ENCODE assay signal across 8 cellular contexts in genomic region chr9:32571969-32572899, GRCh38. TPM values are rescaled to one million over a fixed set of nuclear protein-coding genes. Genes with fewer than 3 reads are reported as not detected.
A peak's percentile ranks its signal among the peaks of the same experiment; 100 is the strongest.
DNase-seq lines count a peak whose midpoint lies in the region; ATAC-seq and TF ChIP-seq lines count a peak whose summit lies in the region.

No MANE protein-coding gene starts in this region.

- H3K4me3 Mint-ChIP-seq in MCF 10A (ENCODE audit: unreplicated experiment) (peak overlapping the region; percentile 93), immature natural killer cell (peak overlapping the region; percentile 98 to 100 (median 99))

- no peaks in the 10 kb centered on the region for H3K9me3 Mint-ChIP-seq in MCF 10A (ENCODE audit: unreplicated experiment)
- H3K9me3 Mint-ChIP-seq in immature natural killer cell: no peaks in the 10 kb centered on the region

- peak; percentile 64 for TF ChIP-seq CTCF in MCF 10A (IDR thresholded peaks at IDR 0.05; ENCODE audit: unreplicated experiment)

- peak; percentile 12 to 23 for DNase-seq in SHP77 (lab: John Stamatoyannopoulos, UW)
- no peak for DNase-seq in SHP77 treated with DMSO at 0.1 percent for 48 hours (lab: John Stamatoyannopoulos, UW)
- peak; percentile 61 for DNase-seq in NCI-H1436 (lab: John Stamatoyannopoulos, UW)
- DNase-seq in UCSD-AML1 (lab: John Stamatoyannopoulos, UW; ENCODE audit: unreplicated experiment): peak; percentile 52
- peak; percentile 84 for DNase-seq in MCF 10A (ENCODE audit: unreplicated experiment)
- peak; percentile 66 to 74 (median 70) for DNase-seq in immature natural killer cell
- peak; percentile 55 for DNase-seq in stimulated activated CD4-positive, alpha-beta T cell treated with anti-CD3 and anti-CD28 coated beads, Interleukin-12 subunit alpha, Interleukin-12 subunit beta, amount 100 ng/mL, for 4 hours

- H3K4me1 Mint-ChIP-seq in MCF 10A (ENCODE audit: insufficient read depth, unreplicated experiment) (peaks cover 13% of the 10 kb centered on the region), immature natural killer cell (peaks cover 27 to 48% of the 10 kb centered on the region in 2 donors)

- ATAC-seq in HG02840 (IDR thresholded peaks at IDR 0.05; ENCODE audit: low FRiP score, unreplicated experiment): peak; percentile 86

- BruUV-seq in MCF 10A (replicated peaks; lab: Mats Ljungman, UMichigan): TSS peak; percentile 61

- H3K27me3 Mint-ChIP-seq in MCF 10A (ENCODE audit: insufficient read depth, unreplicated experiment) (no peaks in the 10 kb centered on the region), immature natural killer cell (ENCODE audit: low read depth in 3 of 3) (peaks cover 5 to 9% (median 6%) of the 10 kb centered on the region in 3 donors)

- intact Hi-C loops in MCF 10A (cut with micrococcal nuclease): loop anchor here (1.0 to 5.0 kb wide), 4 partner anchors 20 to 194 kb away; partner anchors contain the start of genes RIGI, SMIM27 and TOPORS

- H3K36me3 Mint-ChIP-seq in MCF 10A (ENCODE audit: insufficient read depth, unreplicated experiment) (peaks cover 17% of the 10 kb centered on the region), immature natural killer cell (peaks cover 0 to 10% (median 8%) of the 10 kb centered on the region in 3 donors)

- peak overlapping the region; percentile 90 for H3K27ac Mint-ChIP-seq in MCF 10A (ENCODE audit: low read depth, unreplicated experiment)
- peak overlapping the region; percentile 92 to 99 (median 96) for H3K27ac Mint-ChIP-seq in immature natural killer cell

- CTCF ChIA-PET in MCF 10A (lab: Yijun Ruan, JAX): interaction anchor here (0.6 to 20.5 kb wide), 28 partner anchors 7 to 195 kb away, joined by 3 to 601 read pairs (median 4); partner anchors contain the start of genes ACO1 and RIGI

- POLR2A ChIA-PET in MCF 10A (lab: Yijun Ruan, JAX): interaction anchor here (0.8 to 4.0 kb wide), 14 partner anchors 17 to 588 kb away, joined by 3 to 61 read pairs (median 5); partner anchors contain the start of genes ACO1, DNAJA1, RIGI and SMIM27

RNA-seq across cellular contexts. Expression of gene NDUFB6, which starts 0.7 kb away (rescaled TPM):
- total RNA-seq in MCF 10A (2022): 56.1 and 59.6 TPM in 2 replicates
- 100 to 1,000 TPM in 1 of 3 donors, 10 to 100 TPM in 2; 80.8 to 110 (median 84.9) TPM for polyA plus RNA-seq in immature natural killer cell

RNA-seq across cellular contexts. Expression of gene TOPORS, which starts 19.8 kb away (rescaled TPM):
- 16.7 and 18.4 TPM in 2 replicates for total RNA-seq in MCF 10A (2022)
- 10 to 100 TPM; 13.9 to 28.4 (median 22.4) TPM for polyA plus RNA-seq in immature natural killer cell

RNA-seq across cellular contexts. Expression of gene SMIM27, which starts 20.1 kb away (rescaled TPM):
- total RNA-seq in MCF 10A (2022): 7.4 and 7.8 TPM in 2 replicates
- 100 to 1,000 TPM in 1 of 3 donors, 10 to 100 TPM in 2; 37.2 to 122 (median 72.6) TPM for polyA plus RNA-seq in immature natural killer cell

RNA-seq across cellular contexts. Expression of gene RIGI, which starts 46.2 kb away (rescaled TPM):
- 3.0 and 3.2 TPM in 2 replicates for total RNA-seq in MCF 10A (2022)
- polyA plus RNA-seq in immature natural killer cell: 10 to 100 TPM; 14.3 to 20.9 (median 14.9) TPM
